In genomic region chr11:65435981-65436411, GRCh38 we compare ENCODE assay signal across 8 cellular contexts. TPM values are rescaled to one million over a fixed set of nuclear protein-coding genes. Genes with fewer than 3 reads are reported as not detected.
DNase-seq lines count a peak whose midpoint lies in the region; ATAC-seq and TF ChIP-seq lines count a peak whose summit lies in the region.

No MANE protein-coding gene starts in this region.

- ATAC-seq in left lobe of liver (peak; percentile 42), HG02938 (IDR thresholded peaks at IDR 0.05; ENCODE audit: unreplicated experiment) (no peak), GM18907 (IDR thresholded peaks at IDR 0.05; ENCODE audit: unreplicated experiment) (no peak), GM19455 (IDR thresholded peaks at IDR 0.05; ENCODE audit: unreplicated experiment) (no peak)

- H3K9ac ChIP-seq in MM.1S (ENCODE audit: low read length) (no peak overlapping the region), subcutaneous abdominal adipose tissue (ENCODE audit: low read length in 5 of 5) (peak overlapping the region in 2 of 5 donors; percentile 16 to 28)

- H3K4me1 ChIP-seq in MM.1S (ENCODE audit: low read length) (peaks cover 74% of the 10 kb centered on the region), subcutaneous abdominal adipose tissue (ENCODE audit: control insufficient read depth in 5 of 5, insufficient read depth in 5 of 5, low read length in 5 of 5) (peaks cover 12 to 94% (median 90%) of the 10 kb centered on the region in 5 donors)

- no peak overlapping the region for H3K4me3 ChIP-seq in MM.1S (ENCODE audit: low read length)
- H3K4me3 ChIP-seq in astrocyte of the spinal cord (ENCODE audit: low read depth, low read length), result no peak overlapping the region
- H3K4me3 ChIP-seq in subcutaneous abdominal adipose tissue (ENCODE audit: low read depth in 1 of 5, low read length in 5 of 5), result peak overlapping the region in 4 of 5 donors; percentile 9 to 35 (median 26)

- no peak overlapping the region for H3K4me2 ChIP-seq in MM.1S (ENCODE audit: low read depth, low read length)

- peaks cover 82% of the 10 kb centered on the region for H3K79me2 ChIP-seq in MM.1S (ENCODE audit: low read length)

- in situ Hi-C loops in astrocyte of the spinal cord (cut with HindIII; ENCODE audit: low sequenced_read_pairs), result no loop called here

- no peaks in the 10 kb centered on the region for H3K36me3 ChIP-seq in MM.1S (replicated peaks; ENCODE audit: insufficient read depth, low read length)
- H3K36me3 ChIP-seq in subcutaneous abdominal adipose tissue (ENCODE audit: control insufficient read depth in 5 of 5, insufficient read depth in 5 of 5, low read length in 5 of 5), result peaks cover 44 to 81% (median 57%) of the 10 kb centered on the region in 5 donors

- no peaks in the 10 kb centered on the region for H3K27me3 ChIP-seq in MM.1S (replicated peaks; ENCODE audit: insufficient read depth, low read length)
- no peaks in the 10 kb centered on the region for H3K27me3 ChIP-seq in subcutaneous abdominal adipose tissue (ENCODE audit: control insufficient read depth in 5 of 5, insufficient read depth in 4 of 5, low read length in 5 of 5)

- H3K9me3 ChIP-seq in MM.1S (replicated peaks; ENCODE audit: insufficient read depth, low read length) (no peaks in the 10 kb centered on the region), subcutaneous abdominal adipose tissue (ENCODE audit: control insufficient read depth in 5 of 5, low read length in 5 of 5) (no peaks in the 10 kb centered on the region)

- H3F3A ChIP-seq in MM.1S (ENCODE audit: insufficient read depth, low read length), result peaks cover 97% of the 10 kb centered on the region

- DNase-seq in MM.1S, result peak; percentile 20
- DNase-seq in astrocyte of the spinal cord (ENCODE audit: low read depth, low spot score), result peak; percentile 43
- DNase-seq in left lobe of liver (ENCODE audit: low spot score), result peak; percentile 74
- DNase-seq in NCI-H510A treated with DMSO at 0.1 percent for 48 hours (lab: John Stamatoyannopoulos, UW), result no peak

- TF ChIP-seq CTCF in MM.1S (IDR thresholded peaks at IDR 0.05; ENCODE audit: low read length) (no peak), astrocyte of the spinal cord (IDR thresholded peaks at IDR 0.05; ENCODE audit: low read depth, low read length) (no peak)

- H3K9me2 ChIP-seq in MM.1S (replicated peaks; ENCODE audit: insufficient read depth, low read length), result no peaks in the 10 kb centered on the region

- H3K27ac ChIP-seq in MM.1S (ENCODE audit: low read length) (peak overlapping the region; percentile 1; the same call in 1 of the 2 replicates), subcutaneous abdominal adipose tissue (ENCODE audit: low read depth, low read length) (peak overlapping the region; percentile 100)

- no peak overlapping the region for H2AFZ ChIP-seq in MM.1S (ENCODE audit: low read length)

- peaks cover 7% of the 10 kb centered on the region for H4K20me1 ChIP-seq in MM.1S (ENCODE audit: insufficient read depth, low read length)

RNA-seq across cellular contexts. Expression of gene NEAT1, which starts 13.4 kb away (rescaled TPM):
- total RNA-seq in left lobe of liver, result 766 TPM

RNA-seq across cellular contexts. Expression of gene FRMD8, which starts 49.6 kb away (rescaled TPM):
- 9.3 TPM for total RNA-seq in left lobe of liver

RNA-seq across cellular contexts. Expression of gene SLC25A45, which starts 53.5 kb away (rescaled TPM):
- total RNA-seq in left lobe of liver, result 14.5 TPM

Comparison
In these comparisons a context has a peak if more than half of its experiments do, and no peak if none do; other contexts are left out.
1. H3K4me3 ChIP-seq: peak in subcutaneous abdominal adipose tissue (4 of 5); none in MM.1S (single experiment) and astrocyte of the spinal cord (single experiment).